20 cellular contexts compared by ENCODE assay signal in genomic region chr16:82156761-82157654, GRCh38. TPM values are rescaled to one million over a fixed set of nuclear protein-coding genes. Genes with fewer than 3 reads are reported as not detected.
DNase-seq lines count a peak whose midpoint lies in the region; ATAC-seq, FAIRE-seq and TF ChIP-seq lines count a peak whose summit lies in the region.
"Had no signal": no experiment of that assay in that cellular context is flagged by ENCODE, and none has a peak within 500 bp of the region (broad histone marks: within the 10 kb centered on the region; RNA-seq: fewer than 3 reads in every experiment).

No MANE protein-coding gene starts in this region.

- H3K79me2 ChIP-seq in ACC112 (ENCODE audit: control insufficient read depth, insufficient read depth, low read length, unreplicated experiment): peaks cover 11% of the 10 kb centered on the region
- H3K79me2 ChIP-seq in endothelial cell of umbilical vein (ENCODE audit: control insufficient read depth, insufficient read depth, low read length): peaks cover 23% of the 10 kb centered on the region

- TF ChIP-seq CTCF in HEK293 (tag by site-specific recombination; IDR thresholded peaks at IDR 0.05) (no peak), endothelial cell of umbilical vein (IDR thresholded peaks at IDR 0.05; ENCODE audit: extremely low read depth in 1 of 2, insufficient read depth in 1 of 2, low read depth in 1 of 2, low read length in 2 of 2) (no peak)

- no peak overlapping the region for H3K4ac ChIP-seq in mesenchymal stem cell (ENCODE audit: low read depth in 1 of 2, low read length in 2 of 2)

- no peak overlapping the region for H4K8ac ChIP-seq in mesenchymal stem cell (ENCODE audit: low read length)

- H3K27ac ChIP-seq in ACC112 (ENCODE audit: low read depth, low read length): peak overlapping the region; percentile 32
- H3K27ac ChIP-seq in HEK293 (ENCODE audit: extremely low read depth, low read depth, low read length): no peak overlapping the region
- H3K27ac ChIP-seq in endothelial cell of umbilical vein (ENCODE audit: insufficient read depth, low read depth, low read length): no peak overlapping the region
- no peak overlapping the region for H3K27ac ChIP-seq in mesenchymal stem cell (ENCODE audit: low read length, poor library complexity, severe bottlenecking)
- no peak overlapping the region for H3K27ac ChIP-seq in caudate nucleus (ENCODE audit: low read depth, low read length)
- H3K27ac ChIP-seq: cardiac muscle cell, neutrophil, RWPE1, thoracic aorta had no signal

- 97% methylated on average over 8 of the region's 15 CpGs for WGBS in mesenchymal stem cell

- TF ChIP-seq POLR2A in endothelial cell of umbilical vein (IDR thresholded peaks at IDR 0.05; ENCODE audit: low read depth, low read length): no peak

- peaks cover 27% of the 10 kb centered on the region for H3K79me1 ChIP-seq in mesenchymal stem cell (replicated peaks; ENCODE audit: low read length, poor library complexity, severe bottlenecking)

- H2AK5ac ChIP-seq in mesenchymal stem cell (ENCODE audit: low read length, severe bottlenecking): no peak overlapping the region

- peak; percentile 15 for FAIRE-seq in endothelial cell of umbilical vein (lab: Jason Lieb, UNC)

- no peak overlapping the region for H3K23ac ChIP-seq in mesenchymal stem cell (ENCODE audit: low read length in 2 of 2)

- H3K36me3 ChIP-seq in ACC112 (ENCODE audit: insufficient read depth, low read length) (peaks cover 10% of the 10 kb centered on the region), HEK293 (ENCODE audit: control insufficient read depth in 2 of 2, insufficient read depth in 1 of 2, low read length in 2 of 2) (peaks cover 22 to 32% of the 10 kb centered on the region in 2 experiments), endothelial cell of umbilical vein (ENCODE audit: control insufficient read depth in 2 of 2, extremely low read depth in 1 of 2, insufficient read depth in 2 of 2, low read length in 2 of 2) (peaks cover 5 to 11% of the 10 kb centered on the region in 2 experiments), mesenchymal stem cell (ENCODE audit: control insufficient read depth in 1 of 2, insufficient read depth in 2 of 2, low read depth in 1 of 2, low read length in 2 of 2) (peaks cover 13 to 38% of the 10 kb centered on the region in 2 experiments)

- H2AFZ ChIP-seq in ACC112 (ENCODE audit: low read length, unreplicated experiment): no peak overlapping the region
- no peak overlapping the region for H2AFZ ChIP-seq in endothelial cell of umbilical vein (ENCODE audit: low read depth, low read length)
- no peak overlapping the region for H2AFZ ChIP-seq in mesenchymal stem cell (ENCODE audit: low read depth, low read length)

- H3K4me3 ChIP-seq in ACC112 (ENCODE audit: low read depth, low read length): no peak overlapping the region
- H3K4me3 ChIP-seq in HEK293 (ENCODE audit: low read depth, low read length): no peak overlapping the region
- no peak overlapping the region for H3K4me3 ChIP-seq in endothelial cell of umbilical vein (replicated peaks in 1 of 3; ENCODE audit: insufficient read depth in 1 of 3, low read depth in 1 of 3, low read length in 3 of 3)
- peak overlapping the region in 1 of 2 experiments; percentile 5 for H3K4me3 ChIP-seq in mesenchymal stem cell (ENCODE audit: insufficient read depth in 1 of 2, low read depth in 1 of 2, low read length in 2 of 2)
- H3K4me3 ChIP-seq: cardiac muscle cell, skin epidermis, thoracic aorta had no signal

- no peak for DNase-seq in endothelial cell of umbilical vein (ENCODE audit: low read depth, low spot score)
- peak; percentile 18 for DNase-seq in mesenchymal stem cell
- no peak for DNase-seq in caudate nucleus (lab: John Stamatoyannopoulos, UW)
- no peak for DNase-seq in midbrain (lab: John Stamatoyannopoulos, UW)
- DNase-seq: activated CD4-positive, alpha-beta T cell treated with anti-CD3 and anti-CD28 coated beads, Interleukin-2, amount 50 U/mL, for 48 hours; activated effector memory CD4-positive, alpha-beta T cell treated with Interleukin-2 at 50 U/mL for 16 hours; DMS53; Karpas-422; mammary epithelial cell; NCI-H2029; NCI-H69 had no signal

- H3K4me2 ChIP-seq in endothelial cell of umbilical vein (ENCODE audit: insufficient read depth, low read length): no peak overlapping the region
- H3K4me2 ChIP-seq in mesenchymal stem cell (ENCODE audit: low read length, poor library complexity, severe bottlenecking): no peak overlapping the region

- no peak overlapping the region for H2BK120ac ChIP-seq in mesenchymal stem cell (ENCODE audit: low read depth, low read length)

- H3K9me3 ChIP-seq in HEK293 (ENCODE audit: control insufficient read depth, insufficient read depth, low read depth, low read length): no peaks in the 10 kb centered on the region
- no peaks in the 10 kb centered on the region for H3K9me3 ChIP-seq in endothelial cell of umbilical vein (replicated peaks; ENCODE audit: control insufficient read depth, insufficient read depth, low read length)
- no peaks in the 10 kb centered on the region for H3K9me3 ChIP-seq in mesenchymal stem cell (ENCODE audit: control insufficient read depth, low read length)
- H3K9me3 ChIP-seq: neutrophil, thoracic aorta had no signal

- no peak overlapping the region for H3K14ac ChIP-seq in mesenchymal stem cell (ENCODE audit: low read length in 2 of 2)

- POLR2A ChIA-PET in HEK293 (lab: Yijun Ruan, JAX) (no interaction called here), endothelial cell of umbilical vein (lab: Charles Lee) (interaction anchor here (0.7 kb wide), 1 partner anchor 1759 kb away, joined by 3 read pairs; no protein-coding TSS in a partner anchor)

- no peaks in the 10 kb centered on the region for H3K27me3 ChIP-seq in ACC112 (ENCODE audit: insufficient read depth, low read length)
- no peaks in the 10 kb centered on the region for H3K27me3 ChIP-seq in endothelial cell of umbilical vein (ENCODE audit: control insufficient read depth in 2 of 2, insufficient read depth in 2 of 2, low read length in 2 of 2)
- H3K27me3 ChIP-seq in mesenchymal stem cell (ENCODE audit: control insufficient read depth in 1 of 2, insufficient read depth in 1 of 2, low read length in 2 of 2): no peaks in the 10 kb centered on the region
- H3K27me3 ChIP-seq: cardiac muscle cell, neutrophil had no signal

- no TSS peak for BruUV-seq in endothelial cell of umbilical vein (replicated peaks; lab: Mats Ljungman, UMichigan)

- H3K9ac ChIP-seq in endothelial cell of umbilical vein (replicated peaks; ENCODE audit: extremely low read depth, insufficient read depth, low read length) (no peak overlapping the region), mesenchymal stem cell (ENCODE audit: low read length) (peak overlapping the region; percentile 46)

- H4K20me1 ChIP-seq in endothelial cell of umbilical vein (replicated peaks; ENCODE audit: control insufficient read depth, extremely low read depth, insufficient read depth, low read length): no peaks in the 10 kb centered on the region

- H2BK15ac ChIP-seq in mesenchymal stem cell (ENCODE audit: low read depth, poor library complexity, severe bottlenecking): no peak overlapping the region

- H2BK12ac ChIP-seq in mesenchymal stem cell (ENCODE audit: low read length in 2 of 2): no peak overlapping the region

- no peak overlapping the region for H4K91ac ChIP-seq in mesenchymal stem cell (ENCODE audit: low read length)

- H3K9me1 ChIP-seq in endothelial cell of umbilical vein (replicated peaks; ENCODE audit: control insufficient read depth, extremely low read depth, insufficient read depth, low read length): no peaks in the 10 kb centered on the region

- dilution Hi-C loops in endothelial cell of umbilical vein (cut with MboI; ENCODE audit: extremely low pct_ligation_motif_present, low sequenced_read_pairs): no loop called here

- no peak for ATAC-seq in HG03565 (IDR thresholded peaks at IDR 0.05; ENCODE audit: unreplicated experiment)
- no peak for ATAC-seq in HG02678 (IDR thresholded peaks at IDR 0.05; ENCODE audit: unreplicated experiment)

- no peak overlapping the region for H3K18ac ChIP-seq in mesenchymal stem cell (ENCODE audit: low read depth in 1 of 2, low read length in 2 of 2)

- peaks cover 9% of the 10 kb centered on the region for H3K4me1 ChIP-seq in ACC112 (ENCODE audit: control insufficient read depth, insufficient read depth, low read length, unreplicated experiment)
- H3K4me1 ChIP-seq in HEK293 (ENCODE audit: control insufficient read depth, insufficient read depth, low read length): peaks cover 13% of the 10 kb centered on the region
- no peaks in the 10 kb centered on the region for H3K4me1 ChIP-seq in endothelial cell of umbilical vein (ENCODE audit: control insufficient read depth, extremely low read depth, insufficient read depth, low read length)
- peaks cover 4% of the 10 kb centered on the region for H3K4me1 ChIP-seq in mesenchymal stem cell (ENCODE audit: control insufficient read depth, insufficient read depth, low read depth, low read length)

- CTCF ChIA-PET in HEK293 (lab: Yijun Ruan, JAX): no interaction called here
- CTCF ChIA-PET in endothelial cell of umbilical vein (lab: Charles Lee): no interaction called here

- no peak overlapping the region for H2BK5ac ChIP-seq in mesenchymal stem cell (ENCODE audit: low read depth, low read length, poor library complexity, severe bottlenecking)

- intact Hi-C loops in endothelial cell of umbilical vein (cut with micrococcal nuclease): no loop called here

TF ChIP-seq in HEK293, 187 proteins besides CTCF, POLR2A, EP300 and RAD21:
- TF ChIP-seq KLF1 (tag by site-specific recombination; IDR thresholded peaks at IDR 0.05): no peak
- 0 out of 2 replicates have a peak, but pooled peaks have one; percentile 20 for TF ChIP-seq ZFHX2 (tag by site-specific recombination; conservative IDR thresholded peaks at IDR 0.05)
- TF ChIP-seq MYNN (tag by site-specific recombination; IDR thresholded peaks at IDR 0.05; ENCODE audit: borderline replicate concordance): no peak
- TF ChIP-seq ZNF677 (tag by site-specific recombination; IDR thresholded peaks at IDR 0.05): no peak

TF ChIP-seq in endothelial cell of umbilical vein, 7 proteins besides CTCF, POLR2A, EP300 and RAD21:
- TF ChIP-seq JUN (IDR thresholded peaks at IDR 0.05; ENCODE audit: borderline replicate concordance, insufficient read depth, insufficient read length, low read depth) (no peak), EZH2 (IDR thresholded peaks at IDR 0.05; ENCODE audit: borderline replicate concordance, low read depth, low read length, severe bottlenecking) (no peak), MYC (IDR thresholded peaks at IDR 0.05; ENCODE audit: low read depth, low read length) (no peak)

RNA-seq across cellular contexts. Expression of gene MPHOSPH6, which starts 13.0 kb away (rescaled TPM):
- 32.0 and 32.5 TPM in 2 replicates for total RNA-seq in endothelial cell of umbilical vein
- polyA plus RNA-seq in endothelial cell of umbilical vein: 8.3 and 10.9 TPM in 2 replicates
- polyA plus RNA-seq in endothelial cell of umbilical vein (2011; cell fraction: cytosol; rRNA removed): 10.6 and 13.7 TPM in 2 replicates
- polyA plus RNA-seq in endothelial cell of umbilical vein (2011; cell fraction: nucleus; rRNA removed): 18.7 and 32.5 TPM in 2 replicates
- 31.2 and 59.7 TPM in 2 replicates for polyA plus RNA-seq in endothelial cell of umbilical vein (2012)
- polyA minus RNA-seq in endothelial cell of umbilical vein: 3.5 and 8.8 TPM in 2 replicates
- polyA minus RNA-seq in endothelial cell of umbilical vein (2011; cell fraction: cytosol; rRNA and poly(A)+ RNA removed): 6.7 TPM
- polyA minus RNA-seq in endothelial cell of umbilical vein (2011; cell fraction: nucleus; rRNA and poly(A)+ RNA removed): 15.6 and 22.2 TPM in 2 replicates
- polyA plus RNA-seq in mesenchymal stem cell (2013, experiment 1 of 2): 57.1 TPM
- polyA plus RNA-seq in mesenchymal stem cell (2013, experiment 2 of 2): 62.8 TPM
